Comparison of ENCODE assay signal across 21 cellular contexts in genomic region chr6:53541900-53542299, GRCh38. TPM values are rescaled to one million over a fixed set of nuclear protein-coding genes. Genes with fewer than 3 reads are reported as not detected.
A peak's percentile ranks its signal among the peaks of the same experiment; 100 is the strongest.
DNase-seq lines count a peak whose midpoint lies in the region; ATAC-seq, FAIRE-seq and TF ChIP-seq lines count a peak whose summit lies in the region.
"Had no signal": no experiment of that assay in that cellular context is flagged by ENCODE, and none has a peak within 500 bp of the region (broad histone marks: within the 10 kb centered on the region; RNA-seq: fewer than 3 reads in every experiment).

No MANE protein-coding gene starts in this region.

- intact Hi-C loops in CD4-positive, alpha-beta T cell (cut with DNase I, micrococcal nuclease), result loop anchor here (5.0 to 10.0 kb wide), 10 partner anchors 45 to 1257 kb away; partner anchors contain the start of genes ELOVL5 (in 1 of the 2), GSTA4 (in 1 of the 2), LRRC1 (in 1 of the 2) and MCM3 (in 1 of the 2)
- intact Hi-C loops in uterus (cut with DNase I; ENCODE audit: low total_unique reads), result loop anchor here (10.0 kb wide), 1 partner anchor 253 kb away; the partner anchor contains the start of gene LRRC1

- H3K36me3 ChIP-seq in HUES48 (ENCODE audit: control insufficient read depth, insufficient read depth, low read length), result peaks cover 6% of the 10 kb centered on the region; the same call in 1 of the 2 replicates
- peaks cover 9% of the 10 kb centered on the region for H3K36me3 ChIP-seq in bronchial epithelial cell (ENCODE audit: control insufficient read depth, insufficient read depth, low read length)
- H3K36me3 ChIP-seq in mucosa of rectum (ENCODE audit: control insufficient read depth in 2 of 2, insufficient read depth in 2 of 2, low read length in 2 of 2), result no peaks in the 10 kb centered on the region
- H3K36me3 ChIP-seq in uterus, result no peaks in the 10 kb centered on the region
- H3K36me3 ChIP-seq: left lung, ovary, suprapubic skin had no signal

- H3K36me3 Mint-ChIP-seq in CD4-positive, alpha-beta T cell (ENCODE audit: low read depth), result peaks cover 14% of the 10 kb centered on the region
- peaks cover 8% of the 10 kb centered on the region for H3K36me3 Mint-ChIP-seq in activated CD4-positive, alpha-beta memory T cell treated with anti-CD3 and anti-CD28 coated beads, Interleukin-2, amount 10 ng/mL, durations not matched to agents 7 days and 5 days (ENCODE audit: low read depth)

- no peaks in the 10 kb centered on the region for H3K9me3 Mint-ChIP-seq in CD4-positive, alpha-beta T cell
- no peaks in the 10 kb centered on the region for H3K9me3 Mint-ChIP-seq in activated CD4-positive, alpha-beta memory T cell treated with anti-CD3 and anti-CD28 coated beads, Interleukin-2, amount 10 ng/mL, durations not matched to agents 7 days and 5 days
- H3K9me3 Mint-ChIP-seq: T-helper 1 cell treated with Interleukin-12 subunit alpha and Interleukin-12 subunit beta and Interleukin-4 antibody, amounts not matched to agents 30 μg/mL and 1 μg/mL, for 36 hours had no signal

- H3K4me3 Mint-ChIP-seq in CD4-positive, alpha-beta T cell, result peak overlapping the region; percentile 68
- no peak overlapping the region for H3K4me3 Mint-ChIP-seq in activated CD4-positive, alpha-beta memory T cell treated with anti-CD3 and anti-CD28 coated beads, Interleukin-2, amount 10 ng/mL, durations not matched to agents 7 days and 5 days
- H3K4me3 Mint-ChIP-seq: T-helper 1 cell treated with Interleukin-12 subunit alpha and Interleukin-12 subunit beta and Interleukin-4 antibody, amounts not matched to agents 30 μg/mL and 1 μg/mL, for 36 hours had no signal

- H3K27me3 ChIP-seq in CD4-positive, alpha-beta T cell (ENCODE audit: control insufficient read depth, insufficient read depth, low read length), result no peaks in the 10 kb centered on the region
- peaks cover 18% of the 10 kb centered on the region for H3K27me3 ChIP-seq in HUES48 (ENCODE audit: control insufficient read depth, insufficient read depth, low read length)
- H3K27me3 ChIP-seq in bronchial epithelial cell (ENCODE audit: control insufficient read depth, insufficient read depth, low read length), result no peaks in the 10 kb centered on the region
- H3K27me3 ChIP-seq in mucosa of rectum (ENCODE audit: control insufficient read depth in 2 of 2, insufficient read depth in 2 of 2, low read length in 2 of 2), result no peaks in the 10 kb centered on the region
- no peaks in the 10 kb centered on the region for H3K27me3 ChIP-seq in uterus
- H3K27me3 ChIP-seq: foreskin keratinocyte, ovary, suprapubic skin had no signal

- no peak overlapping the region for H3K27ac Mint-ChIP-seq in CD4-positive, alpha-beta T cell
- H3K27ac Mint-ChIP-seq in activated CD4-positive, alpha-beta memory T cell treated with anti-CD3 and anti-CD28 coated beads, Interleukin-2, amount 10 ng/mL, durations not matched to agents 7 days and 5 days, result no peak overlapping the region
- H3K27ac Mint-ChIP-seq: T-helper 1 cell treated with Interleukin-12 subunit alpha and Interleukin-12 subunit beta and Interleukin-4 antibody, amounts not matched to agents 30 μg/mL and 1 μg/mL, for 36 hours had no signal

- no peak overlapping the region for H3K27ac ChIP-seq in CD4-positive, alpha-beta T cell (ENCODE audit: low read depth, low read length)
- H3K27ac ChIP-seq in HUES48 (ENCODE audit: low read depth, low read length) (peak overlapping the region; percentile 86), mucosa of rectum (ENCODE audit: low read depth in 2 of 2, low read length in 2 of 2) (no peak overlapping the region), uterus (no peak overlapping the region)
- H3K27ac ChIP-seq: foreskin keratinocyte, left lung, ovary, suprapubic skin had no signal

- H3K9ac ChIP-seq in HUES48 (ENCODE audit: low read depth, low read length) (no peak overlapping the region), mucosa of rectum (ENCODE audit: low read depth in 1 of 2, low read length in 2 of 2) (no peak overlapping the region)

- peaks cover 72% of the 10 kb centered on the region for H3K4me1 Mint-ChIP-seq in CD4-positive, alpha-beta T cell (ENCODE audit: low read depth)
- H3K4me1 Mint-ChIP-seq in activated CD4-positive, alpha-beta memory T cell treated with anti-CD3 and anti-CD28 coated beads, Interleukin-2, amount 10 ng/mL, durations not matched to agents 7 days and 5 days, result peaks cover 48% of the 10 kb centered on the region

- CTCF ChIA-PET in CD4-positive, alpha-beta T cell (lab: Charles Lee), result no interaction called here
- CTCF ChIA-PET in activated CD4-positive, alpha-beta memory T cell treated with anti-CD3 and anti-CD28 coated beads, Interleukin-2, amount 10 ng/mL, durations not matched to agents 7 days and 5 days (lab: Charles Lee), result no interaction called here

- POLR2A ChIA-PET in CD4-positive, alpha-beta T cell (lab: Charles Lee), result interaction anchor here (0.8 kb wide), 1 partner anchor 110 kb away, joined by 3 read pairs; no protein-coding TSS in a partner anchor
- POLR2A ChIA-PET in activated CD4-positive, alpha-beta memory T cell treated with anti-CD3 and anti-CD28 coated beads, Interleukin-2, amount 10 ng/mL, durations not matched to agents 7 days and 5 days (lab: Charles Lee), result no interaction called here

- no peaks in the 10 kb centered on the region for H3K9me3 ChIP-seq in CD4-positive, alpha-beta T cell (ENCODE audit: control insufficient read depth, low read length)
- no peaks in the 10 kb centered on the region for H3K9me3 ChIP-seq in HUES48 (ENCODE audit: control insufficient read depth, insufficient read depth, low read length)
- H3K9me3 ChIP-seq in mucosa of rectum (ENCODE audit: control insufficient read depth in 2 of 2, low read length in 2 of 2), result no peaks in the 10 kb centered on the region
- H3K9me3 ChIP-seq in uterus, result no peaks in the 10 kb centered on the region
- H3K9me3 ChIP-seq: left lung, ovary, suprapubic skin had no signal

- no peak for TF ChIP-seq POLR2A in uterus (IDR thresholded peaks at IDR 0.05)

- ATAC-seq in CD4-positive, alpha-beta T cell (ENCODE audit: poor library complexity), result no peak
- ATAC-seq: activated CD4-positive, CD25-positive, alpha-beta regulatory T cell treated with anti-CD3 and anti-CD28 coated beads, Interleukin-2, amount 50 U/mL, for 24 hours; foreskin keratinocyte; left lung had no signal

- H3K4me3 ChIP-seq in HUES48 (ENCODE audit: low read depth, low read length) (peak overlapping the region; percentile 24), bronchial epithelial cell (ENCODE audit: low read depth, low read length) (peak overlapping the region; percentile 99), mucosa of rectum (ENCODE audit: low read length in 2 of 2) (peak overlapping the region; percentile 10 to 14), uterus (no peak overlapping the region)
- H3K4me3 ChIP-seq: left lung, ovary, suprapubic skin had no signal

- TF ChIP-seq CTCF in CD4-positive, alpha-beta T cell (IDR thresholded peaks at IDR 0.05), result no peak
- TF ChIP-seq CTCF in bronchial epithelial cell (IDR thresholded peaks at IDR 0.05; ENCODE audit: insufficient read depth, low read length, severe bottlenecking) (no peak), uterus (IDR thresholded peaks at IDR 0.05) (no peak)

- no peaks in the 10 kb centered on the region for H3K27me3 Mint-ChIP-seq in CD4-positive, alpha-beta T cell
- H3K27me3 Mint-ChIP-seq in activated CD4-positive, alpha-beta memory T cell treated with anti-CD3 and anti-CD28 coated beads, Interleukin-2, amount 10 ng/mL, durations not matched to agents 7 days and 5 days, result peaks cover 13% of the 10 kb centered on the region

- H3K4me1 ChIP-seq in HUES48 (ENCODE audit: control insufficient read depth, insufficient read depth, low read length) (peaks cover 41% of the 10 kb centered on the region), mucosa of rectum (ENCODE audit: control insufficient read depth in 2 of 2, insufficient read depth in 2 of 2, low read length in 2 of 2) (peaks cover 4 to 12% of the 10 kb centered on the region in 2 donors), uterus (no peaks in the 10 kb centered on the region)

- no peak for DNase-seq in CD4-positive, alpha-beta T cell
- DNase-seq in bronchial epithelial cell (ENCODE audit: low read depth) (no peak), HUDEP-2 (lab: John Stamatoyannopoulos, UW; ENCODE audit: unreplicated experiment in 76 of 76) (no peak), uterus (no peak)
- DNase-seq in stimulated activated CD4-positive, alpha-beta T cell treated with anti-CD3 and anti-CD28 coated beads, Interleukin-4, amount 100 ng/mL, for 1 hour, result no peak
- DNase-seq in activated CD4-positive, alpha-beta memory T cell treated with anti-CD3 and anti-CD28 coated beads, Interleukin-2, amount 10 ng/mL, durations not matched to agents 7 days and 5 days, result no peak
- DNase-seq: activated effector memory CD4-positive, alpha-beta T cell treated with anti-CD3 and anti-CD28 coated beads, Interleukin-2, amount 50 U/mL, for 16 hours; AML-193; anterior cingulate cortex; foreskin keratinocyte; left lung; MV-4-11; NCI-H2029; ovary; SIG-M5 had no signal

- FAIRE-seq in bronchial epithelial cell (lab: Jason Lieb, UNC), result no peak
- FAIRE-seq: colon had no signal

RNA-seq across cellular contexts. Expression of gene GCLC, which starts 3.0 kb away (rescaled TPM):
- 10 to 100 TPM in 1 of 2 experiments, 1 to 10 TPM in 1; 8.9 to 10.1 TPM for total RNA-seq in CD4-positive, alpha-beta T cell
- total RNA-seq in bronchial epithelial cell (74.8 and 90.9 TPM in 2 replicates), uterus (10 to 100 TPM; 20.0 to 41.0 (median 32.7) TPM)
- 10 to 100 TPM; 29.1 to 30.6 TPM for total RNA-seq in activated CD4-positive, alpha-beta memory T cell treated with anti-CD3 and anti-CD28 coated beads, Interleukin-2, amount 10 ng/mL, durations not matched to agents 7 days and 5 days

Comparison
In these comparisons a context has a peak if more than half of its experiments do, and no peak if none do; other contexts are left out.
1. H3K4me3 ChIP-seq: peak in HUES48 (single experiment), bronchial epithelial cell (single experiment) and mucosa of rectum (2 of 2); none in uterus (0 of 2).